In the genomic region with DNA sequence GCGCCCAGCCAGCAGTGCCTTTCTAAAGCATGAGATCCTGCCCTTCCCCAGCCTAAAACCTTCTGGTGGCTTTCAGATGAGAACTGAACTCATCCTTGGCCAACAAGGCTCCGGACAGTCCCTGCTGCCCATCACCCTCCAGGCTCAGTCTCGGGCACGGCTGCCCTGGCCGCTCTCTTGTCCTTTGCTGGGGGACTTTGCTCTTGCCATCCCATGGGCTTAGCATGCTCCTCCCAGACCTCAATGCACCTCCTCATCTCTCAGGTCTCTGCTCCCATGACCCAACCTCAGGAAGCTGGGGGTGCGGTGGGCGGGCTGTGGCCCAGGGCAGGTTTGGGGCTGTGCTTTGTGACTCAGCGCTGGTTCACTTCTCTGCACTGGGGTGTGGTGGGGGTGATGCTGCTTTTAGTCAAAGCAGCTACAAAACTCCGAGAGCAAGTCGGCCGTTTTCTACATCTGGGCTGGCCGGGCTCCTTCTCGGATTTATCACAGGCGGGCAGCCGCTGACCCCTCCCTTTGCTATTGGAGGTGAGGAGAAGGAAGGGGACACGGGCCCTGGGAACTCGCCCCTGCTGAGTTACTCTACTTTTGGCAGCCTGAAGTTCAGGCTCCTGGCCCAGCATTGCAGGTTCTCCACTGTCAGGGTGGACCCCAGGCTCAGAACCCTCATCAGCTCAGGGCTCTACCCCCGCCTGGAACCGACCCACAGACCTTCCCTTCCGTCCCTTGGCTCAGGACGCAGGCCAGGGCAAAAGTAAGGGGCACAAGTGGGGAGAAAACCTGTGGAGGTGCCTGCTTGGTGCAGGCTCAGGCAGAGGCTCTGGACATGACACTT, we compare ENCODE assay signal across 8 cellular contexts.
A peak's percentile ranks its signal among the peaks of the same experiment; 100 is the strongest.
DNase-seq lines count a peak whose midpoint lies in the region; ATAC-seq, FAIRE-seq and TF ChIP-seq lines count a peak whose summit lies in the region.

No MANE protein-coding gene starts in this region.

- peaks cover 19% of the 10 kb centered on the region for H3K27me3 ChIP-seq in hepatocyte

- H3K27me3 Mint-ChIP-seq in osteocyte (ENCODE audit: unreplicated experiment) = peaks cover 3% of the 10 kb centered on the region

- H2AFZ ChIP-seq in hepatocyte = no peak overlapping the region

- no peak for TF ChIP-seq CTCF in GM20000 (IDR thresholded peaks at IDR 0.05; ENCODE audit: extremely low read depth, missing control alignments)
- TF ChIP-seq CTCF in osteocyte (IDR thresholded peaks at IDR 0.05) = no peak
- TF ChIP-seq CTCF in hepatocyte (IDR thresholded peaks at IDR 0.05; ENCODE audit: poor library complexity) = no peak

- ATAC-seq in HG03460 (IDR thresholded peaks at IDR 0.05; ENCODE audit: unreplicated experiment) (no peak), GM18861 (IDR thresholded peaks at IDR 0.05; ENCODE audit: unreplicated experiment) (no peak)

- no peaks in the 10 kb centered on the region for H3K9me3 Mint-ChIP-seq in osteocyte (ENCODE audit: unreplicated experiment)

- H3K36me3 ChIP-seq in hepatocyte (replicated peaks; ENCODE audit: insufficient read depth, low read depth) = no peaks in the 10 kb centered on the region

- no peaks in the 10 kb centered on the region for H3K9me3 ChIP-seq in hepatocyte (ENCODE audit: low read depth)

- H3K36me3 Mint-ChIP-seq in osteocyte (ENCODE audit: unreplicated experiment) = no peaks in the 10 kb centered on the region

- no peaks in the 10 kb centered on the region for H3K9me2 ChIP-seq in hepatocyte (replicated peaks; ENCODE audit: insufficient read depth)

- no peaks in the 10 kb centered on the region for H3K79me2 ChIP-seq in hepatocyte

- no peak overlapping the region for H3K4me3 ChIP-seq in hepatocyte

- H3K4me3 Mint-ChIP-seq in osteocyte (ENCODE audit: unreplicated experiment) = no peak overlapping the region

- no peak overlapping the region for H3K27ac ChIP-seq in hepatocyte

- FAIRE-seq in RCC 7860 (lab: Jason Lieb, UNC) = peak; percentile 74

- H3K27ac Mint-ChIP-seq in osteocyte (ENCODE audit: unreplicated experiment) = peak overlapping the region; percentile 76

- DNase-seq in GM20000 (ENCODE audit: low spot score) (peak; percentile 59), RCC 7860 (ENCODE audit: low spot score) (peak; percentile 79), osteocyte (ENCODE audit: extremely low spot score, unreplicated experiment) (no peak), hepatocyte (ENCODE audit: low spot score) (no peak), SHP77 treated with DMSO at 0.1 percent for 48 hours (lab: John Stamatoyannopoulos, UW) (no peak)
- DNase-seq in activated gamma-delta T cell treated with anti-CD3 and anti-CD28 coated beads, Interleukin-2, amount 50 U/mL, for 16 hours (ENCODE audit: low read depth) = peak; percentile 75

- H3K4me1 Mint-ChIP-seq in osteocyte (ENCODE audit: unreplicated experiment) = peaks cover 26% of the 10 kb centered on the region

- peaks cover 5% of the 10 kb centered on the region for H3K4me1 ChIP-seq in hepatocyte (ENCODE audit: insufficient read depth)

- no peak overlapping the region for H3K4me2 ChIP-seq in hepatocyte

- WGBS in hepatocyte (ENCODE audit: low lambda C conversion rate, missing lambda C conversion rate) = 86% methylated on average over 19 of the region's 21 CpGs

- H4K20me1 ChIP-seq in hepatocyte (ENCODE audit: insufficient read depth, poor library complexity, severe bottlenecking) = no peaks in the 10 kb centered on the region

Comparison
In these comparisons a context has a peak if more than half of its experiments do, and no peak if none do; other contexts are left out.
1. DNase-seq: peak in GM20000 (single experiment), RCC 7860 (single experiment) and activated gamma-delta T cell treated with anti-CD3 and anti-CD28 coated beads, Interleukin-2, amount 50 U/mL, for 16 hours (single experiment); none in osteocyte (single experiment), hepatocyte (single experiment) and SHP77 treated with DMSO at 0.1 percent for 48 hours (single experiment).